ENCODE assay signal across 24 cellular contexts in the genomic region with DNA sequence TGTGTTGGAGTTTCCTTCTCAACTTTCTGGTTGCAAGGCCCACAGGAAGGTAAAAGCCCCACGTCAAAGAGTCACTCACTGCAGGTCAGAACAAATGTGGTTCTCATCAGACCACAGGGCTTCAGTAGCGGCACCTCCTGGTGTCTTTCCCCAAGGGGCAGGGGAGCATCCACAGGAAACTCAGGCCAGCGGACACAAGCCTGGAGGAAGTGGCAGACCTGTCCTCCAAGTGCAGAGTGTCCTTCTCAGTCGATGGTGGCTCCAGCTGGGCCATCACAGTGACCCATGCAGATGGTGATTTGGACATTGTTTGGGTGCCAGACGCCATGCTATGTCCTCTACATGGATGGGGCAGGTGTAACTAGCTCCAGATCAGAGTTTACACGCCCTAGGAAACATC.
"Had no signal": no experiment of that assay in that cellular context is flagged by ENCODE, and none has a peak within 500 bp of the region (broad histone marks: within the 10 kb centered on the region; RNA-seq: fewer than 3 reads in every experiment).

No MANE protein-coding gene starts in this region.

- H3K36me3 ChIP-seq: cardiac muscle cell, left lung, neutrophil, pancreas, right lobe of liver, tibial artery, WERI-Rb-1 had no signal

- H3K4me2 ChIP-seq: smooth muscle cell had no signal

- H3K9me3 Mint-ChIP-seq: activated T-helper 1 cell treated with anti-CD3 and anti-CD28 coated beads, Interleukin-12 subunit alpha, Interleukin-12 subunit beta, Interleukin-2, Interleukin-4 antibody, amounts not matched to agents 30 ng/mL and 10 ng/mL and 1 ng/mL, durations not matched to agents 14 hours and 24 hours and 36 hours; natural killer cell treated with Interleukin-12 subunit alpha and Interleukin-12 subunit beta and Interleukin-15 and Interleukin-18, amount 100 ng/mL, for 72 hours had no signal

- H3K27ac Mint-ChIP-seq: activated naive CD8-positive, alpha-beta T cell treated with anti-CD3 and anti-CD28 coated beads, Interleukin-2, amount 50 U/mL, for 24 hours; activated T-helper 1 cell treated with anti-CD3 and anti-CD28 coated beads, Interleukin-12 subunit alpha, Interleukin-12 subunit beta, Interleukin-2, Interleukin-4 antibody, amounts not matched to agents 30 ng/mL and 10 ng/mL and 1 ng/mL, durations not matched to agents 14 hours and 24 hours and 36 hours; dendritic cell treated with granulocyte-macrophage colony-stimulating factor and Interleukin-4, amounts not matched to agents 40 ng/mL and 50 ng/mL, for 4 days; natural killer cell treated with Interleukin-12 subunit alpha and Interleukin-12 subunit beta and Interleukin-15 and Interleukin-18, amount 100 ng/mL, for 72 hours had no signal

- H3K4me3 Mint-ChIP-seq: activated naive CD8-positive, alpha-beta T cell treated with anti-CD3 and anti-CD28 coated beads, Interleukin-2, amount 50 U/mL, for 24 hours; activated T-helper 1 cell treated with anti-CD3 and anti-CD28 coated beads, Interleukin-12 subunit alpha, Interleukin-12 subunit beta, Interleukin-2, Interleukin-4 antibody, amounts not matched to agents 30 ng/mL and 10 ng/mL and 1 ng/mL, durations not matched to agents 14 hours and 24 hours and 36 hours; dendritic cell treated with granulocyte-macrophage colony-stimulating factor and Interleukin-4, amounts not matched to agents 40 ng/mL and 50 ng/mL, for 4 days; natural killer cell treated with Interleukin-12 subunit alpha and Interleukin-12 subunit beta and Interleukin-15 and Interleukin-18, amount 100 ng/mL, for 72 hours had no signal

- H3K27me3 ChIP-seq: cardiac muscle cell, pancreas, right lobe of liver, tibial artery had no signal

- H3K4me3 ChIP-seq: cardiac muscle cell, left lung, pancreas, right lobe of liver, smooth muscle cell, tibial artery had no signal

- H3K9me3 ChIP-seq: left lung, neutrophil, pancreas, tibial artery had no signal

- H3K4me1 ChIP-seq: left lung, pancreas, right lobe of liver, tibial artery had no signal

- H3K27ac ChIP-seq: cardiac muscle cell, left lung, neutrophil, pancreas, right lobe of liver, tibial artery, WERI-Rb-1 had no signal

- H3K4me1 Mint-ChIP-seq: activated naive CD8-positive, alpha-beta T cell treated with anti-CD3 and anti-CD28 coated beads, Interleukin-2, amount 50 U/mL, for 24 hours had no signal

- DNase-seq: activated CD4-positive, alpha-beta T cell treated with anti-CD3 and anti-CD28 coated beads for 1 hour; activated CD4-positive, alpha-beta T cell treated with anti-CD3 and anti-CD28 coated beads, Interleukin-2, amount 50 U/mL, for 1 hour; activated gamma-delta T cell; activated naive CD4-positive, alpha-beta T cell treated with anti-CD3 and anti-CD28 coated beads, Interleukin-2, amount 50 U/mL, for 16 hours; activated naive CD8-positive, alpha-beta T cell treated with anti-CD3 and anti-CD28 coated beads, Interleukin-2, amount 50 U/mL, for 24 hours; activated T-cell treated with anti-CD3 and anti-CD28 coated beads for 4 hours; effector CD8-positive, alpha-beta T cell; foreskin melanocyte; left lung; mammary epithelial cell; midbrain; right lobe of liver; stimulated activated CD4-positive, alpha-beta T cell treated with anti-CD3 and anti-CD28 coated beads, Interleukin-2, amount 100 ng/mL, for 48 hours; stimulated activated naive CD4-positive, alpha-beta T cell treated with Interleukin-2 at 50 U/mL for 16 hours; T-helper 1 cell; tibial artery; WERI-Rb-1 had no signal

- ATAC-seq: activated naive CD8-positive, alpha-beta T cell treated with anti-CD3 and anti-CD28 coated beads, Interleukin-2, amount 50 U/mL, for 24 hours; left lung; natural killer cell treated with Interleukin-12 subunit alpha and Interleukin-12 subunit beta and Interleukin-15 and Interleukin-18, amount 100 ng/mL, for 72 hours; pancreas; right lobe of liver had no signal
